8 cellular contexts compared by ENCODE assay signal in genomic region chr10:49518982-49519578, GRCh38. TPM values are rescaled to one million over a fixed set of nuclear protein-coding genes. Genes with fewer than 3 reads are reported as not detected.
DNase-seq lines count a peak whose midpoint lies in the region; ATAC-seq and FAIRE-seq lines count a peak whose summit lies in the region.

No MANE protein-coding gene starts in this region.

- intact Hi-C loops in Right ventricle myocardium inferior (cut with DNase I), result loop anchor here (1.0 to 10.0 kb wide), 5 partner anchors 112 to 862 kb away; partner anchors contain the start of gene C10orf71
- intact Hi-C loops in cardiac septum (cut with DNase I), result loop anchor here (2.0 to 5.0 kb wide), 3 partner anchors 110 to 862 kb away; no protein-coding TSS in a partner anchor

- FAIRE-seq in endometrium (lab: Jason Lieb, UNC), result peak; percentile 57

- ATAC-seq in Right ventricle myocardium inferior (peak; percentile 58), HG03354 (IDR thresholded peaks at IDR 0.05; ENCODE audit: poor library complexity, severe bottlenecking, unreplicated experiment) (peak; percentile 62), GM21367 (IDR thresholded peaks at IDR 0.05; ENCODE audit: unreplicated experiment) (no peak), HG03460 (IDR thresholded peaks at IDR 0.05; ENCODE audit: unreplicated experiment) (no peak)

- DNase-seq in Right ventricle myocardium inferior (ENCODE audit: missing footprints) (no peak), cardiac septum (ENCODE audit: low spot score) (no peak), SK-MEL-5 (ENCODE audit: low read depth, low spot score) (peak; percentile 66), midbrain (lab: John Stamatoyannopoulos, UW) (peak; percentile 46)

- in situ Hi-C loops in SK-MEL-5 (cut with HindIII; ENCODE audit: low pct_unique_long_range_greater_than_20kb, low sequenced_read_pairs), result no loop called here

RNA-seq across cellular contexts. Expression of gene ERCC6, which starts 19.8 kb away (rescaled TPM):
- 25.0 TPM for total RNA-seq in Right ventricle myocardium inferior
- 21.6 TPM for total RNA-seq in cardiac septum
- 11.4 and 16.1 TPM in 2 replicates for total RNA-seq in SK-MEL-5 (2014; rRNA removed; shearing (Covaris generic))
- 10.9 and 16.9 TPM in 2 replicates for polyA plus RNA-seq in SK-MEL-5 (2015; cell fraction: cytosol; rRNA removed)
- 25.7 and 30.3 TPM in 2 replicates for polyA plus RNA-seq in SK-MEL-5 (2015; cell fraction: nucleus; rRNA removed)

Comparison
In these comparisons a context has a peak if more than half of its experiments do, and no peak if none do; other contexts are left out.
1. ATAC-seq: peak in Right ventricle myocardium inferior (single experiment) and HG03354 (single experiment); none in GM21367 (single experiment) and HG03460 (single experiment).
2. DNase-seq: peak in SK-MEL-5 (single experiment) and midbrain (single experiment); none in Right ventricle myocardium inferior (single experiment) and cardiac septum (single experiment).